ENCODE assay signal across 8 cellular contexts in genomic region chr15:98854496-98854895, GRCh38.
A peak's percentile ranks its signal among the peaks of the same experiment; 100 is the strongest.
DNase-seq lines count a peak whose midpoint lies in the region; ATAC-seq and TF ChIP-seq lines count a peak whose summit lies in the region.
"Had no signal": no experiment of that assay in that cellular context is flagged by ENCODE, and none has a peak within 500 bp of the region (broad histone marks: within the 10 kb centered on the region; RNA-seq: fewer than 3 reads in every experiment).

No MANE protein-coding gene starts in this region.

- H3K9me2 ChIP-seq in GM23248 (ENCODE audit: insufficient read depth), result no peaks in the 10 kb centered on the region

- H3K27me3 ChIP-seq in GM23248 (replicated peaks; ENCODE audit: insufficient read depth) (no peaks in the 10 kb centered on the region), ascending aorta (no peaks in the 10 kb centered on the region), layer of hippocampus (ENCODE audit: control insufficient read depth, insufficient read depth, low read length) (no peaks in the 10 kb centered on the region), smooth muscle cell (ENCODE audit: low read depth) (no peaks in the 10 kb centered on the region)

- no peaks in the 10 kb centered on the region for H4K20me1 ChIP-seq in GM23248 (ENCODE audit: insufficient read depth)
- H4K20me1 ChIP-seq in smooth muscle cell (ENCODE audit: low read depth), result peaks cover 54% of the 10 kb centered on the region

- no peak overlapping the region for H3K4me3 ChIP-seq in GM23248
- peak overlapping the region in 1 of 2 donors; percentile 73 for H3K4me3 ChIP-seq in ascending aorta
- H3K4me3 ChIP-seq in smooth muscle cell, result no peak overlapping the region

- no peak for TF ChIP-seq CTCF in ascending aorta (IDR thresholded peaks at IDR 0.05)
- no peak for TF ChIP-seq CTCF in smooth muscle cell (IDR thresholded peaks at IDR 0.05; ENCODE audit: borderline replicate concordance, insufficient read depth, poor library complexity, severe bottlenecking)

- ATAC-seq in HG02763 (IDR thresholded peaks at IDR 0.05; ENCODE audit: unreplicated experiment), result no peak

- H3K79me2 ChIP-seq in GM23248 (ENCODE audit: insufficient read depth) (peaks cover 87% of the 10 kb centered on the region), smooth muscle cell (ENCODE audit: low read depth) (peaks cover 73% of the 10 kb centered on the region)

- H3K4me1 ChIP-seq in GM23248 (ENCODE audit: insufficient read depth) (peaks cover 69% of the 10 kb centered on the region), ascending aorta (peaks cover 43 to 76% of the 10 kb centered on the region in 2 donors), smooth muscle cell (ENCODE audit: low read depth) (peaks cover 59% of the 10 kb centered on the region)

- no peak for DNase-seq in GM23248
- DNase-seq in ascending aorta (ENCODE audit: low spot score in 2 of 2), result peak in 1 of 2 donors; percentile 84
- no peak for DNase-seq in smooth muscle cell (lab: John Stamatoyannopoulos, UW; ENCODE audit: unreplicated experiment)
- no peak for DNase-seq in NCI-H1694 treated with DMSO at 0.1 percent for 48 hours (lab: John Stamatoyannopoulos, UW)
- DNase-seq in NCI-H2107 (lab: John Stamatoyannopoulos, UW), result no peak
- DNase-seq: activated CD4-positive, alpha-beta memory T cell treated with anti-CD3 and anti-CD28 coated beads for 36 hours had no signal

- in situ Hi-C loops in GM23248 (cut with MboI), result no loop called here

- H2AFZ ChIP-seq in GM23248, result no peak overlapping the region
- H2AFZ ChIP-seq in smooth muscle cell (ENCODE audit: low read depth), result no peak overlapping the region

- 82 to 90% methylated on average over 6 to 7 of the region's 7 CpGs for whole genome bisulfite sequencing in GM23248 (ENCODE audit: low coverage in 1 of 2, low lambda C conversion rate in 2 of 2, missing lambda C conversion rate in 2 of 2), 2 experiments
- WGBS in smooth muscle cell (ENCODE audit: low lambda C conversion rate), result 69% methylated on average over 7 of the region's 7 CpGs

- H3F3A ChIP-seq in GM23248 (ENCODE audit: insufficient read depth), result peaks cover 62% of the 10 kb centered on the region
- peaks cover 26% of the 10 kb centered on the region for H3F3A ChIP-seq in smooth muscle cell (ENCODE audit: low read depth)

- peak overlapping the region; percentile 84 for H3K27ac ChIP-seq in GM23248
- H3K27ac ChIP-seq in ascending aorta, result peak overlapping the region; percentile 92
- H3K27ac ChIP-seq in layer of hippocampus (ENCODE audit: low read depth, low read length), result peak overlapping the region; percentile 15
- H3K27ac ChIP-seq in smooth muscle cell (ENCODE audit: low read depth), result peak overlapping the region; percentile 66

- H3K4me2 ChIP-seq in GM23248 (ENCODE audit: unreplicated experiment) (peak overlapping the region; percentile 94), smooth muscle cell (no peak overlapping the region)

- intact Hi-C loops in ascending aorta (cut with DNase I), result no loop called here

- H3K36me3 ChIP-seq in GM23248 (ENCODE audit: low read depth), result no peaks in the 10 kb centered on the region
- no peaks in the 10 kb centered on the region for H3K36me3 ChIP-seq in ascending aorta
- H3K36me3 ChIP-seq in smooth muscle cell (ENCODE audit: low read depth), result no peaks in the 10 kb centered on the region

- H3K9me3 ChIP-seq in GM23248 (ENCODE audit: low read depth) (no peaks in the 10 kb centered on the region), ascending aorta (no peaks in the 10 kb centered on the region), smooth muscle cell (replicated peaks; ENCODE audit: low read depth) (no peaks in the 10 kb centered on the region)

- H3K9ac ChIP-seq in GM23248, result peak overlapping the region; percentile 82
- H3K9ac ChIP-seq in smooth muscle cell (ENCODE audit: low read depth), result no peak overlapping the region

Comparison
In these comparisons a context has a peak if more than half of its experiments do, and no peak if none do; other contexts are left out.
1. H3K27ac ChIP-seq: peak in every context shown above with its lines; median percentile 92 in ascending aorta; 84 in GM23248; 66 in smooth muscle cell; 15 in layer of hippocampus.